In genomic region chr4:18138076-18138665, GRCh38 we compare ENCODE assay signal across 15 cellular contexts.
"Had no signal": no experiment of that assay in that cellular context is flagged by ENCODE, and none has a peak within 500 bp of the region (broad histone marks: within the 10 kb centered on the region; RNA-seq: fewer than 3 reads in every experiment).

No MANE protein-coding gene starts in this region.

- DNase-seq: cerebellar nuclear complex; dermis blood vessel endothelial cell; erythroblast; heart left ventricle; islet precursor cell; left ventricle myocardium superior; mesendoderm; naive thymus-derived CD8-positive, alpha-beta T cell; sigmoid colon; stimulated activated CD4-positive, alpha-beta T cell treated with anti-CD3 and anti-CD28 coated beads, Interleukin-12 subunit alpha, Interleukin-12 subunit beta, amount 100 ng/mL, for 4 hours; stimulated activated naive CD4-positive, alpha-beta T cell treated with Interleukin-2 at 50 U/mL for 16 hours; upper lobe of right lung had no signal

- H3K27ac ChIP-seq: heart left ventricle, neutrophil, sigmoid colon, skin epidermis, upper lobe of right lung, vagina had no signal

- H3K4me3 Mint-ChIP-seq: naive thymus-derived CD8-positive, alpha-beta T cell had no signal

- H3K27me3 ChIP-seq: heart left ventricle, neutrophil, sigmoid colon, upper lobe of right lung, vagina had no signal

- H3K36me3 Mint-ChIP-seq: naive thymus-derived CD8-positive, alpha-beta T cell had no signal

- H3K4me1 ChIP-seq: heart left ventricle, sigmoid colon, upper lobe of right lung, vagina had no signal

- H3K36me3 ChIP-seq: heart left ventricle, neutrophil, sigmoid colon, upper lobe of right lung, vagina had no signal

- H3K27ac Mint-ChIP-seq: naive thymus-derived CD8-positive, alpha-beta T cell had no signal

- H3K4me3 ChIP-seq: heart left ventricle, sigmoid colon, skin epidermis, upper lobe of right lung, vagina had no signal

- ATAC-seq: heart left ventricle; left ventricle myocardium superior; naive thymus-derived CD8-positive, alpha-beta T cell; upper lobe of right lung had no signal

- H3K9me3 ChIP-seq: neutrophil, sigmoid colon, upper lobe of right lung, vagina had no signal

- H3K4me1 Mint-ChIP-seq: naive thymus-derived CD8-positive, alpha-beta T cell had no signal
